Comparison of ENCODE assay signal across 35 cellular contexts in genomic region chr13:111111376-111111937, GRCh38.
"Had no signal": no experiment of that assay in that cellular context is flagged by ENCODE, and none has a peak within 500 bp of the region (broad histone marks: within the 10 kb centered on the region; RNA-seq: fewer than 3 reads in every experiment).

No MANE protein-coding gene starts in this region.

- FAIRE-seq: TTC549 had no signal

- H3K4me1 Mint-ChIP-seq: activated T-helper 17 cell treated with anti-CD3 and anti-CD28 coated beads, Interleukin-2, amount 50 U/mL, for 72 hours had no signal

- H3K9me3 Mint-ChIP-seq: activated B cell treated with CpG ODN at 0.5 μM for 24 hours; activated CD4-positive, alpha-beta memory T cell treated with anti-CD3 and anti-CD28 coated beads for 36 hours; activated CD8-positive, alpha-beta T cell treated with anti-CD3 and anti-CD28 coated beads for 36 hours; activated naive CD4-positive, alpha-beta T cell treated with anti-CD3 and anti-CD28 coated beads for 36 hours; activated naive CD4-positive, alpha-beta T cell treated with anti-CD3 and anti-CD28 coated beads, Interleukin-2, amount 50 U/mL, for 24 hours; activated naive CD8-positive, alpha-beta T cell treated with anti-CD3 and anti-CD28 coated beads, Interleukin-2, amount 10 ng/mL, durations not matched to agents 7 days and 5 days; activated naive CD8-positive, alpha-beta T cell treated with anti-CD3 and anti-CD28 coated beads, Interleukin-2, amount 50 U/mL, for 24 hours; activated T-cell treated with anti-CD3 and anti-CD28 coated beads, Interleukin-2, amount 50 U/mL, for 4 hours; activated T-cell treated with anti-CD3 and anti-CD28 coated beads, Interleukin-2, amount 50 U/mL, for 72 hours; activated T-helper 1 cell treated with anti-CD3 and anti-CD28 coated beads, Interleukin-12 subunit alpha, Interleukin-12 subunit beta, Interleukin-2, Interleukin-4 antibody, amounts not matched to agents 30 ng/mL and 10 ng/mL and 1 ng/mL, durations not matched to agents 14 hours and 24 hours and 36 hours; activated T-helper 17 cell treated with anti-CD3 and anti-CD28 coated beads, Interleukin-2, amount 50 U/mL, for 72 hours; T-helper 1 cell treated with Interleukin-12 subunit alpha and Interleukin-12 subunit beta and Interleukin-4 antibody, amounts not matched to agents 30 μg/mL and 1 μg/mL, for 36 hours; T-helper 2 cell treated with Interferon-gamma antibody and Interleukin-4, amounts not matched to agents 5 μg/mL and 100 μg/mL, for 36 hours had no signal

- H3K36me3 Mint-ChIP-seq: activated naive CD4-positive, alpha-beta T cell treated with anti-CD3 and anti-CD28 coated beads, Interleukin-2, amount 50 U/mL, for 24 hours; activated naive CD8-positive, alpha-beta T cell treated with anti-CD3 and anti-CD28 coated beads, Interleukin-2, amount 10 ng/mL, durations not matched to agents 7 days and 5 days; brain had no signal

- H3K9me3 ChIP-seq: ascending aorta had no signal

- H3K4me3 ChIP-seq: ascending aorta had no signal

- H3K27ac ChIP-seq: ascending aorta, VCaP had no signal

- ATAC-seq: activated CD8-positive, alpha-beta T cell treated with anti-CD3 and anti-CD28 coated beads for 36 hours; activated naive CD8-positive, alpha-beta T cell treated with anti-CD3 and anti-CD28 coated beads, Interleukin-2, amount 50 U/mL, for 24 hours; activated T-cell treated with anti-CD3 and anti-CD28 coated beads, Interleukin-2, amount 50 U/mL, for 4 hours; activated T-cell treated with anti-CD3 and anti-CD28 coated beads, Interleukin-2, amount 50 U/mL, for 72 hours; activated T-helper 17 cell treated with anti-CD3 and anti-CD28 coated beads, Interleukin-2, amount 50 U/mL, for 72 hours had no signal

- DNase-seq: activated B cell treated with CpG ODN at 0.5 μM for 24 hours; activated CD4-positive, alpha-beta memory T cell treated with anti-CD3 and anti-CD28 coated beads for 36 hours; activated CD4-positive, alpha-beta T cell treated with anti-CD3 and anti-CD28 coated beads for 4 hours; activated CD4-positive, alpha-beta T cell treated with anti-CD3 and anti-CD28 coated beads, Interleukin-2, amount 10 ng/mL, durations not matched to agents 24 days and 14 days; activated CD4-positive, alpha-beta T cell treated with anti-CD3 and anti-CD28 coated beads, Interleukin-2, amount 50 U/mL, for 1 hour; activated CD4-positive, alpha-beta T cell treated with anti-CD3 and anti-CD28 coated beads, Interleukin-2, amount 50 U/mL, for 4 hours; activated CD4-positive, CD25-positive, alpha-beta regulatory T cell treated with anti-CD3 and anti-CD28 coated beads, Interleukin-2, amount 50 U/mL, for 72 hours; activated CD8-positive, alpha-beta memory T cell treated with anti-CD3 and anti-CD28 coated beads, Interleukin-2, amount 50 U/mL, for 4 hours; activated CD8-positive, alpha-beta T cell treated with anti-CD3 and anti-CD28 coated beads for 36 hours; activated effector memory CD4-positive, alpha-beta T cell treated with anti-CD3 and anti-CD28 coated beads, Interleukin-2, amount 50 U/mL, for 16 hours; activated gamma-delta T cell treated with Interleukin-2 at 50 U/mL for 16 hours; activated naive CD4-positive, alpha-beta T cell; activated naive CD4-positive, alpha-beta T cell treated with anti-CD3 and anti-CD28 coated beads for 36 hours; activated naive CD8-positive, alpha-beta T cell treated with anti-CD3 and anti-CD28 coated beads, Interleukin-2, amount 10 ng/mL, durations not matched to agents 7 days and 5 days; activated naive CD8-positive, alpha-beta T cell treated with anti-CD3 and anti-CD28 coated beads, Interleukin-2, amount 50 U/mL, for 24 hours; activated T-cell treated with anti-CD3 and anti-CD28 coated beads for 4 hours; activated T-cell treated with anti-CD3 and anti-CD28 coated beads, Interleukin-2, amount 50 U/mL, for 1 hour; activated T-cell treated with anti-CD3 and anti-CD28 coated beads, Interleukin-2, amount 50 U/mL, for 4 hours; activated T-cell treated with anti-CD3 and anti-CD28 coated beads, Interleukin-2, amount 50 U/mL, for 72 hours; amygdala; anterior cingulate cortex; central memory CD4-positive, alpha-beta T cell; T-helper 1 cell; T-helper 2 cell; T-helper 9 cell had no signal

- H3K27ac Mint-ChIP-seq: activated B cell treated with CpG ODN at 0.5 μM for 24 hours; activated CD4-positive, alpha-beta memory T cell treated with anti-CD3 and anti-CD28 coated beads for 36 hours; activated CD4-positive, alpha-beta T cell treated with anti-CD3 and anti-CD28 coated beads, Interleukin-2, amount 10 ng/mL, durations not matched to agents 24 days and 14 days; activated CD8-positive, alpha-beta T cell treated with anti-CD3 and anti-CD28 coated beads for 36 hours; activated naive CD4-positive, alpha-beta T cell treated with anti-CD3 and anti-CD28 coated beads for 36 hours; activated naive CD4-positive, alpha-beta T cell treated with anti-CD3 and anti-CD28 coated beads, Interleukin-2, amount 50 U/mL, for 24 hours; activated naive CD8-positive, alpha-beta T cell; activated naive CD8-positive, alpha-beta T cell treated with anti-CD3 and anti-CD28 coated beads, Interleukin-2, amount 10 ng/mL, durations not matched to agents 7 days and 5 days; activated naive CD8-positive, alpha-beta T cell treated with anti-CD3 and anti-CD28 coated beads, Interleukin-2, amount 50 U/mL, for 24 hours; activated T-cell treated with anti-CD3 and anti-CD28 coated beads, Interleukin-2, amount 50 U/mL, for 72 hours; activated T-helper 1 cell treated with anti-CD3 and anti-CD28 coated beads, Interleukin-12 subunit alpha, Interleukin-12 subunit beta, Interleukin-2, Interleukin-4 antibody, amounts not matched to agents 30 ng/mL and 10 ng/mL and 1 ng/mL, durations not matched to agents 14 hours and 24 hours and 36 hours; activated T-helper 17 cell treated with anti-CD3 and anti-CD28 coated beads, Interleukin-2, amount 50 U/mL, for 72 hours; brain; T-helper 1 cell treated with Interleukin-12 subunit alpha and Interleukin-12 subunit beta and Interleukin-4 antibody, amounts not matched to agents 30 μg/mL and 1 μg/mL, for 36 hours; T-helper 2 cell treated with Interferon-gamma antibody and Interleukin-4, amounts not matched to agents 5 μg/mL and 100 μg/mL, for 36 hours had no signal

- H3K27me3 ChIP-seq: ascending aorta had no signal

- H3K4me3 Mint-ChIP-seq: activated B cell treated with CpG ODN at 0.5 μM for 24 hours; activated CD4-positive, alpha-beta memory T cell treated with anti-CD3 and anti-CD28 coated beads for 36 hours; activated CD4-positive, alpha-beta T cell treated with anti-CD3 and anti-CD28 coated beads, Interleukin-2, amount 10 ng/mL, durations not matched to agents 24 days and 14 days; activated CD8-positive, alpha-beta T cell treated with anti-CD3 and anti-CD28 coated beads for 36 hours; activated naive CD4-positive, alpha-beta T cell treated with anti-CD3 and anti-CD28 coated beads for 36 hours; activated naive CD4-positive, alpha-beta T cell treated with anti-CD3 and anti-CD28 coated beads, Interleukin-2, amount 50 U/mL, for 24 hours; activated naive CD8-positive, alpha-beta T cell; activated naive CD8-positive, alpha-beta T cell treated with anti-CD3 and anti-CD28 coated beads, Interleukin-2, amount 10 ng/mL, durations not matched to agents 7 days and 5 days; activated naive CD8-positive, alpha-beta T cell treated with anti-CD3 and anti-CD28 coated beads, Interleukin-2, amount 50 U/mL, for 24 hours; activated T-cell treated with anti-CD3 and anti-CD28 coated beads, Interleukin-2, amount 50 U/mL, for 4 hours; activated T-cell treated with anti-CD3 and anti-CD28 coated beads, Interleukin-2, amount 50 U/mL, for 72 hours; activated T-helper 1 cell treated with anti-CD3 and anti-CD28 coated beads, Interleukin-12 subunit alpha, Interleukin-12 subunit beta, Interleukin-2, Interleukin-4 antibody, amounts not matched to agents 30 ng/mL and 10 ng/mL and 1 ng/mL, durations not matched to agents 14 hours and 24 hours and 36 hours; activated T-helper 17 cell treated with anti-CD3 and anti-CD28 coated beads, Interleukin-2, amount 50 U/mL, for 72 hours; T-helper 1 cell treated with Interleukin-12 subunit alpha and Interleukin-12 subunit beta and Interleukin-4 antibody, amounts not matched to agents 30 μg/mL and 1 μg/mL, for 36 hours; T-helper 2 cell treated with Interferon-gamma antibody and Interleukin-4, amounts not matched to agents 5 μg/mL and 100 μg/mL, for 36 hours had no signal

- H3K36me3 ChIP-seq: ascending aorta had no signal
